ENCODE assay signal across 8 cellular contexts in genomic region chr18:9673296-9674251, GRCh38. TPM values are rescaled to one million over a fixed set of nuclear protein-coding genes. Genes with fewer than 3 reads are reported as not detected.
A peak's percentile ranks its signal among the peaks of the same experiment; 100 is the strongest.
DNase-seq lines count a peak whose midpoint lies in the region; ATAC-seq and TF ChIP-seq lines count a peak whose summit lies in the region.

No MANE protein-coding gene starts in this region.

- DNase-seq in MV-4-11 (lab: John Stamatoyannopoulos, UW) (peak; percentile 83), activated B cell treated with CpG ODN at 0.5 μM for 24 hours (peak; percentile 25), germinal center (ENCODE audit: low spot score) (peak; percentile 65), renal cortical epithelial cell (ENCODE audit: low read depth) (peak; percentile 100)
- no peak for DNase-seq in effector CD4-positive, alpha-beta T cell

- TF ChIP-seq CTCF in C4-2B (conservative IDR thresholded peaks at IDR 0.05) (peak; percentile 26), activated B cell treated with CpG ODN at 0.5 μM for 24 hours (IDR thresholded peaks at IDR 0.05) (no peak)

- H3K36me3 Mint-ChIP-seq in activated B cell treated with CpG ODN at 0.5 μM for 24 hours (ENCODE audit: low read depth) = no peaks in the 10 kb centered on the region

- H3K9me3 Mint-ChIP-seq in activated B cell treated with CpG ODN at 0.5 μM for 24 hours = no peaks in the 10 kb centered on the region

- ATAC-seq in GM18502 (IDR thresholded peaks at IDR 0.05; ENCODE audit: poor library complexity, unreplicated experiment) = peak; percentile 97
- peak; percentile 98 for ATAC-seq in HG02798 (IDR thresholded peaks at IDR 0.05; ENCODE audit: poor library complexity, unreplicated experiment)
- ATAC-seq in activated B cell treated with CpG ODN at 0.5 μM for 24 hours (ENCODE audit: low read depth) = peak; percentile 95

- peak overlapping the region; percentile 93 for H3K27ac Mint-ChIP-seq in activated B cell treated with CpG ODN at 0.5 μM for 24 hours

- POLR2A ChIA-PET in activated B cell treated with CpG ODN at 0.5 μM for 24 hours (lab: Charles Lee) = interaction anchor here (0.6 to 2.9 kb wide), 12 partner anchors 24 to 242 kb away, joined by 3 to 26 read pairs (median 5); partner anchors contain the start of genes PPP4R1, RAB31 and VAPA

- intact Hi-C loops in activated B cell treated with CpG ODN at 0.5 μM for 24 hours (cut with micrococcal nuclease) = loop anchor here (1.0 to 10.0 kb wide), 8 partner anchors 34 to 851 kb away; partner anchors contain the start of genes ANKRD12, NAPG and RALBP1

- H3K4me3 Mint-ChIP-seq in activated B cell treated with CpG ODN at 0.5 μM for 24 hours = peak overlapping the region; percentile 35

- no peak overlapping the region for H3K27ac ChIP-seq in C4-2B

- H3K4me1 Mint-ChIP-seq in activated B cell treated with CpG ODN at 0.5 μM for 24 hours = peaks cover 15% of the 10 kb centered on the region

- H3K27me3 Mint-ChIP-seq in activated B cell treated with CpG ODN at 0.5 μM for 24 hours = no peaks in the 10 kb centered on the region

- CTCF ChIA-PET in activated B cell treated with CpG ODN at 0.5 μM for 24 hours (lab: Charles Lee) = interaction anchor here (1.1 to 1.8 kb wide), 4 partner anchors 38 to 98 kb away, joined by 3 to 9 read pairs (median 5); no protein-coding TSS in a partner anchor

RNA-seq across cellular contexts. Expression of gene RAB31, which starts 34.5 kb away (rescaled TPM):
- 33.0 and 36.0 TPM in 2 replicates for total RNA-seq in activated B cell treated with CpG ODN at 0.5 μM for 24 hours
- total RNA-seq in renal cortical epithelial cell = 22.6 and 28.1 TPM in 2 replicates

RNA-seq across cellular contexts. Expression of gene PPP4R1, which starts 59.2 kb away (rescaled TPM):
- total RNA-seq in activated B cell treated with CpG ODN at 0.5 μM for 24 hours (48.1 and 51.3 TPM in 2 replicates), renal cortical epithelial cell (152 and 166 TPM in 2 replicates)
